In the genomic region with DNA sequence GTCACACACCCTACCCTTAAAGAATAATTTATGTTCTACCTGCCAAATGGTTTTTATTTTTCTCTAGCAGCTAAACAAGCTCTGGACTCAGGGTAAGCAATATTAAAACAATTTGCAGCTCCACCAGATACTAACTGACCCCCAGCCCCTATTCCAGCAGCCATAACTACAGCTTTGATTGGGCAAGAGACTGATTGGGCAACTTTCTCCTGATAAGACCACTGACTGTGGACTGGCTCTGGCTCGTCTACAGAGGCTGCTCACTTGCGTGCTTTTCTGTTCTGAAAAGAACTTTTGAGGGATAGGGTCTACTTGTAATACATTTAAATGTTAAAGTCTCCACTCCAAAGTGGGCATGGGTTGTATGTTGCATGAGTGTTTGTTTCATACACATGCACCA, we compare ENCODE assay signal across 36 cellular contexts. TPM values are rescaled to one million over a fixed set of nuclear protein-coding genes. Genes with fewer than 3 reads are reported as not detected.
"Had no signal": no experiment of that assay in that cellular context is flagged by ENCODE, and none has a peak within 500 bp of the region (broad histone marks: within the 10 kb centered on the region; RNA-seq: fewer than 3 reads in every experiment).

No MANE protein-coding gene starts in this region.

- DNase-seq: activated CD4-positive, alpha-beta memory T cell treated with anti-CD3 and anti-CD28 coated beads, Interleukin-2, amount 10 ng/mL, durations not matched to agents 7 days and 5 days; activated CD4-positive, alpha-beta T cell treated with anti-CD3 and anti-CD28 coated beads for 1 hour; activated CD4-positive, alpha-beta T cell treated with anti-CD3 and anti-CD28 coated beads for 36 hours; activated CD4-positive, alpha-beta T cell treated with anti-CD3 and anti-CD28 coated beads for 48 hours; activated CD4-positive, alpha-beta T cell treated with anti-CD3 and anti-CD28 coated beads, Interleukin-2, amount 10 ng/mL, durations not matched to agents 7 days and 5 days; activated CD4-positive, alpha-beta T cell treated with anti-CD3 and anti-CD28 coated beads, Interleukin-2, amount 50 U/mL, for 48 hours; activated CD4-positive, CD25-positive, alpha-beta regulatory T cell; activated CD8-positive, alpha-beta memory T cell treated with anti-CD3 and anti-CD28 coated beads for 24 hours; activated CD8-positive, alpha-beta memory T cell treated with anti-CD3 and anti-CD28 coated beads, Interleukin-2, amount 10 ng/mL, durations not matched to agents 7 days and 5 days; activated CD8-positive, alpha-beta memory T cell treated with anti-CD3 and anti-CD28 coated beads, Interleukin-2, amount 50 U/mL, for 48 hours; activated CD8-positive, alpha-beta T cell treated with anti-CD3 and anti-CD28 coated beads, Interleukin-2, amount 10 ng/mL, durations not matched to agents 7 days and 5 days; activated effector memory CD4-positive, alpha-beta T cell treated with Interleukin-2 at 50 U/mL for 16 hours; activated gamma-delta T cell; activated naive CD4-positive, alpha-beta T cell treated with anti-CD3 and anti-CD28 coated beads, Interleukin-2, amount 10 ng/mL, durations not matched to agents 7 days and 5 days; activated naive CD4-positive, alpha-beta T cell treated with Interleukin-2 at 50 U/mL for 16 hours; activated naive CD8-positive, alpha-beta T cell treated with anti-CD3 and anti-CD28 coated beads, Interleukin-2, amount 10 ng/mL, durations not matched to agents 7 days and 5 days; activated naive CD8-positive, alpha-beta T cell treated with anti-CD3 and anti-CD28 coated beads, Interleukin-2, amount 50 U/mL, for 24 hours; activated T-cell treated with anti-CD3 and anti-CD28 coated beads, Interleukin-2, amount 50 U/mL, for 24 hours; activated T-cell treated with anti-CD3 and anti-CD28 coated beads, Interleukin-2, amount 50 U/mL, for 48 hours; amygdala; anterior cingulate cortex; caudate nucleus; cerebellar nuclear complex; T-helper 17 cell had no signal

- H3K4me1 ChIP-seq: ascending aorta had no signal

- H3K4me3 ChIP-seq: ascending aorta, cardiac muscle cell had no signal

- H3K27me3 ChIP-seq: ascending aorta, cardiac muscle cell had no signal

- H3K36me3 ChIP-seq: ascending aorta, cardiac muscle cell had no signal

- H3K9me3 ChIP-seq: ascending aorta had no signal

- H3K27ac ChIP-seq: ascending aorta, cardiac muscle cell, VCaP had no signal

- ATAC-seq: activated CD4-positive, alpha-beta T cell treated with anti-CD3 and anti-CD28 coated beads for 36 hours; activated CD4-positive, CD25-positive, alpha-beta regulatory T cell treated with anti-CD3 and anti-CD28 coated beads, Interleukin-2, amount 50 U/mL, for 24 hours; activated CD8-positive, alpha-beta memory T cell treated with anti-CD3 and anti-CD28 coated beads, Interleukin-2, amount 10 ng/mL, durations not matched to agents 7 days and 5 days; activated CD8-positive, alpha-beta T cell treated with anti-CD3 and anti-CD28 coated beads, Interleukin-2, amount 10 ng/mL, durations not matched to agents 7 days and 5 days; activated naive CD8-positive, alpha-beta T cell treated with anti-CD3 and anti-CD28 coated beads, Interleukin-2, amount 50 U/mL, for 24 hours; T-helper 17 cell; WTC11 had no signal

- FAIRE-seq: bronchial epithelial cell, TTC549 had no signal

RNA-seq across cellular contexts. Expression of gene OR7A5, which starts 20.0 kb away (rescaled TPM):
- total RNA-seq: activated CD4-positive, alpha-beta memory T cell treated with anti-CD3 and anti-CD28 coated beads, Interleukin-2, amount 10 ng/mL, durations not matched to agents 7 days and 5 days; activated CD4-positive, alpha-beta T cell treated with anti-CD3 and anti-CD28 coated beads for 36 hours; activated CD4-positive, alpha-beta T cell treated with anti-CD3 and anti-CD28 coated beads, Interleukin-2, amount 10 ng/mL, durations not matched to agents 7 days and 5 days; activated CD8-positive, alpha-beta memory T cell treated with anti-CD3 and anti-CD28 coated beads, Interleukin-2, amount 10 ng/mL, durations not matched to agents 7 days and 5 days; activated CD8-positive, alpha-beta T cell treated with anti-CD3 and anti-CD28 coated beads, Interleukin-2, amount 10 ng/mL, durations not matched to agents 7 days and 5 days; activated naive CD8-positive, alpha-beta T cell treated with anti-CD3 and anti-CD28 coated beads, Interleukin-2, amount 10 ng/mL, durations not matched to agents 7 days and 5 days; activated T-helper 2 cell treated with anti-CD3 and anti-CD28 coated beads, Interferon-gamma antibody, Interleukin-2, Interleukin-4, amounts not matched to agents 10 μg/mL and 5 μg/mL and 100 μg/mL, durations not matched to agents 14 hours and 24 hours and 36 hours; ascending aorta; bronchial epithelial cell; cardiac muscle cell; chondrocyte; T-helper 1 cell treated with Interleukin-12 subunit alpha and Interleukin-12 subunit beta and Interleukin-4 antibody, amounts not matched to agents 30 ng/mL and 1 ng/mL, for 36 hours; T-helper 17 cell; T-helper 2 cell treated with Interferon-gamma antibody and Interleukin-4, amounts not matched to agents 100 ng/mL and 5 ng/mL, for 36 hours; WTC11 had no signal
- polyA plus RNA-seq: adipose tissue, cardiac muscle cell had no signal

RNA-seq across cellular contexts. Expression of gene OR7C1, which starts 20.0 kb away (rescaled TPM):
- total RNA-seq: activated CD4-positive, alpha-beta memory T cell treated with anti-CD3 and anti-CD28 coated beads, Interleukin-2, amount 10 ng/mL, durations not matched to agents 7 days and 5 days; activated CD4-positive, alpha-beta T cell treated with anti-CD3 and anti-CD28 coated beads for 36 hours; activated CD4-positive, alpha-beta T cell treated with anti-CD3 and anti-CD28 coated beads, Interleukin-2, amount 10 ng/mL, durations not matched to agents 7 days and 5 days; activated CD8-positive, alpha-beta memory T cell treated with anti-CD3 and anti-CD28 coated beads, Interleukin-2, amount 10 ng/mL, durations not matched to agents 7 days and 5 days; activated CD8-positive, alpha-beta T cell treated with anti-CD3 and anti-CD28 coated beads, Interleukin-2, amount 10 ng/mL, durations not matched to agents 7 days and 5 days; activated naive CD8-positive, alpha-beta T cell treated with anti-CD3 and anti-CD28 coated beads, Interleukin-2, amount 10 ng/mL, durations not matched to agents 7 days and 5 days; activated T-helper 2 cell treated with anti-CD3 and anti-CD28 coated beads, Interferon-gamma antibody, Interleukin-2, Interleukin-4, amounts not matched to agents 10 μg/mL and 5 μg/mL and 100 μg/mL, durations not matched to agents 14 hours and 24 hours and 36 hours; ascending aorta; bronchial epithelial cell; cardiac muscle cell; chondrocyte; T-helper 1 cell treated with Interleukin-12 subunit alpha and Interleukin-12 subunit beta and Interleukin-4 antibody, amounts not matched to agents 30 ng/mL and 1 ng/mL, for 36 hours; T-helper 17 cell; T-helper 2 cell treated with Interferon-gamma antibody and Interleukin-4, amounts not matched to agents 100 ng/mL and 5 ng/mL, for 36 hours; WTC11 had no signal
- polyA plus RNA-seq: cardiac muscle cell had no signal

RNA-seq across cellular contexts. Expression of gene OR7A10, which starts 33.7 kb away (rescaled TPM):
- total RNA-seq: activated CD4-positive, alpha-beta memory T cell treated with anti-CD3 and anti-CD28 coated beads, Interleukin-2, amount 10 ng/mL, durations not matched to agents 7 days and 5 days; activated CD4-positive, alpha-beta T cell treated with anti-CD3 and anti-CD28 coated beads for 36 hours; activated CD4-positive, alpha-beta T cell treated with anti-CD3 and anti-CD28 coated beads, Interleukin-2, amount 10 ng/mL, durations not matched to agents 7 days and 5 days; activated CD8-positive, alpha-beta memory T cell treated with anti-CD3 and anti-CD28 coated beads, Interleukin-2, amount 10 ng/mL, durations not matched to agents 7 days and 5 days; activated CD8-positive, alpha-beta T cell treated with anti-CD3 and anti-CD28 coated beads, Interleukin-2, amount 10 ng/mL, durations not matched to agents 7 days and 5 days; activated naive CD8-positive, alpha-beta T cell treated with anti-CD3 and anti-CD28 coated beads, Interleukin-2, amount 10 ng/mL, durations not matched to agents 7 days and 5 days; activated T-helper 2 cell treated with anti-CD3 and anti-CD28 coated beads, Interferon-gamma antibody, Interleukin-2, Interleukin-4, amounts not matched to agents 10 μg/mL and 5 μg/mL and 100 μg/mL, durations not matched to agents 14 hours and 24 hours and 36 hours; ascending aorta; bronchial epithelial cell; cardiac muscle cell; chondrocyte; T-helper 1 cell treated with Interleukin-12 subunit alpha and Interleukin-12 subunit beta and Interleukin-4 antibody, amounts not matched to agents 30 ng/mL and 1 ng/mL, for 36 hours; T-helper 17 cell; T-helper 2 cell treated with Interferon-gamma antibody and Interleukin-4, amounts not matched to agents 100 ng/mL and 5 ng/mL, for 36 hours; WTC11 had no signal
- polyA plus RNA-seq: adipose tissue, cardiac muscle cell had no signal
